19 cellular contexts compared by ENCODE assay signal in the genomic region with DNA sequence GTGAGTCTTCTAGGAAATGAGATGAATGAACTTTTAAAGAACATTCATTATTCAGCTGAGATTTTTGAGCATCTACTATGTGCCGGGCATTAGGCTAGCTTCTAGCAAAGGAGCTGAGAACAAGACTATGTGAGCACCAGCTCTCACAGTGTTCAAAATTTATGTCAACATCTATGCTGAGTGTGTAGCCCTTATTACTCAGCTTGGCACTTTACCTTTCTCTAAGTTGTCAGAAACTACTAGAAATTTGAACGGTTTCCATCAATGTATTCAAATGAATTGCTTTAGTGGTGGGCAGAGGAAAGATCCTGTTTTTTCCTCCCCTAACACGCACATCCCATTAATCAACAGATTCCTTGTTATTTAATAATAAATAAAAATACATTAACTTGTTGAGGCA. TPM values are rescaled to one million over a fixed set of nuclear protein-coding genes. Genes with fewer than 3 reads are reported as not detected.
A peak's percentile ranks its signal among the peaks of the same experiment; 100 is the strongest.
DNase-seq lines count a peak whose midpoint lies in the region; ATAC-seq and TF ChIP-seq lines count a peak whose summit lies in the region.
"Had no signal": no experiment of that assay in that cellular context is flagged by ENCODE, and none has a peak within 500 bp of the region (broad histone marks: within the 10 kb centered on the region; RNA-seq: fewer than 3 reads in every experiment).

No MANE protein-coding gene starts in this region.

- in situ Hi-C loops in KBM-7 (cut with MboI; ENCODE audit: low pct_unique_long_range_greater_than_20kb, low sequenced_read_pairs), result no loop called here

- intact Hi-C loops in HCT116 (cut with micrococcal nuclease), result no loop called here
- intact Hi-C loops in PC-9 (cut with micrococcal nuclease; ENCODE audit: unreplicated experiment), result no loop called here

- no peaks in the 10 kb centered on the region for H3K27me3 ChIP-seq in HCT116 (ENCODE audit: insufficient read depth, low read length)
- no peaks in the 10 kb centered on the region for H3K27me3 ChIP-seq in PC-9 (ENCODE audit: insufficient read depth, low read depth)
- H3K27me3 ChIP-seq in skeletal muscle satellite cell (ENCODE audit: control insufficient read depth, insufficient read depth, low read length), result no peaks in the 10 kb centered on the region
- H3K27me3 ChIP-seq: BLaER1 had no signal

- H3F3A ChIP-seq in PC-9 (ENCODE audit: insufficient read depth, low read depth), result peaks cover 29% of the 10 kb centered on the region

- peaks cover 47 to 61% of the 10 kb centered on the region in 2 experiments for H3K4me1 ChIP-seq in HCT116 (ENCODE audit: control insufficient read depth in 1 of 2, insufficient read depth in 2 of 2, low read length in 2 of 2)
- H3K4me1 ChIP-seq in PC-9 (replicated peaks; ENCODE audit: insufficient read depth), result peaks cover 33% of the 10 kb centered on the region
- peaks cover 17% of the 10 kb centered on the region for H3K4me1 ChIP-seq in skeletal muscle satellite cell (ENCODE audit: control insufficient read depth, insufficient read depth, low read length)
- H3K4me1 ChIP-seq: BLaER1 had no signal

- DNase-seq in HCT116 (ENCODE audit: low read depth, low spot score), result no peak
- no peak for DNase-seq in PC-9
- DNase-seq in choroid plexus epithelial cell (ENCODE audit: low read depth), result peak; percentile 8
- no peak for DNase-seq in KBM-7
- no peak for DNase-seq in A172 (ENCODE audit: low spot score)
- no peak for DNase-seq in hippocampal formation (lab: John Stamatoyannopoulos, UW)
- DNase-seq: CD8-positive, alpha-beta T cell; DND-41; MM.1S; NCI-H1092 treated with DMSO at 0.1 percent for 48 hours; NCI-H1694 treated with DMSO at 0.1 percent for 48 hours; NCI-H2107; NCI-H2227 treated with DMSO at 0.1 percent for 48 hours; NCI-H524 treated with DMSO at 0.1 percent for 48 hours; T-cell had no signal

- RAD21 ChIA-PET in HCT116 (lab: Charles Lee; ENCODE audit: low non-redundant PET in 1 of 2, low total read pairs in 2 of 2, uncharacterized antibody in 2 of 2, unreplicated experiment in 2 of 2), result interaction anchor here in 1 of 2 experiments (2.2 kb wide), 1 partner anchor 29 kb away, joined by 10 read pairs; no protein-coding TSS in a partner anchor

- H3K9me2 ChIP-seq in HCT116 (ENCODE audit: insufficient read depth) (no peaks in the 10 kb centered on the region), PC-9 (ENCODE audit: insufficient read depth) (no peaks in the 10 kb centered on the region)

- no TSS peak for BruUV-seq in HCT116 (replicated peaks; lab: Mats Ljungman, UMichigan)
- TSS peak; percentile 47 for BruUV-seq in PC-9 (replicated peaks; lab: Mats Ljungman, UMichigan)

- TF ChIP-seq POLR2A in HCT116 (IDR thresholded peaks at IDR 0.05; ENCODE audit: borderline replicate concordance, extremely low read depth, insufficient read depth, insufficient read length), result no peak

- H3K9me3 ChIP-seq in HCT116 (ENCODE audit: control insufficient read depth in 1 of 2, insufficient read depth in 1 of 2, low read depth in 1 of 2, low read length in 2 of 2) (peaks cover 5 to 6% of the 10 kb centered on the region in 2 experiments; a peak in 2 of 4 replicates), PC-9 (ENCODE audit: insufficient read depth, low read depth) (peaks cover 52% of the 10 kb centered on the region), skeletal muscle satellite cell (replicated peaks; ENCODE audit: low read length) (no peaks in the 10 kb centered on the region)

- H4K20me1 ChIP-seq in HCT116 (ENCODE audit: insufficient read depth) (no peaks in the 10 kb centered on the region), PC-9 (ENCODE audit: insufficient read depth) (no peaks in the 10 kb centered on the region)
- H4K20me1 ChIP-seq: BLaER1 had no signal

- H3K4me2 ChIP-seq in HCT116 (ENCODE audit: low read length), result peak overlapping the region; percentile 65
- H3K4me2 ChIP-seq in PC-9, result peak overlapping the region; percentile 17; the same call in 1 of the 2 replicates
- H3K4me2 ChIP-seq in skeletal muscle satellite cell (ENCODE audit: low read length), result no peak overlapping the region
- H3K4me2 ChIP-seq: BLaER1, KMS-11 had no signal

- TF ChIP-seq RAD21 in HCT116 (IDR thresholded peaks at IDR 0.05; ENCODE audit: low read depth), result no peak

- POLR2A ChIA-PET in HCT116 (lab: Charles Lee) (interaction anchor here (1.0 to 2.2 kb wide), 3 partner anchors 9 to 516 kb away, joined by 3 to 6 read pairs (median 5); no protein-coding TSS in a partner anchor), PC-9 (lab: Charles Lee; ENCODE audit: unreplicated experiment) (interaction anchor here (0.6 kb wide), 1 partner anchor 393 kb away, joined by 8 read pairs; no protein-coding TSS in a partner anchor)

- ATAC-seq in HCT116, result no peak
- ATAC-seq: CD8-positive, alpha-beta T cell; T-cell had no signal

- H3K79me2 ChIP-seq in HCT116 (ENCODE audit: insufficient read depth, low read length), result no peaks in the 10 kb centered on the region
- no peaks in the 10 kb centered on the region for H3K79me2 ChIP-seq in PC-9 (ENCODE audit: low read depth)

- peak overlapping the region; percentile 61 for H3K9ac ChIP-seq in HCT116 (ENCODE audit: low read length)
- peak overlapping the region; percentile 6 for H3K9ac ChIP-seq in skeletal muscle satellite cell (ENCODE audit: low read depth, low read length)
- H3K9ac ChIP-seq: BLaER1, KMS-11 had no signal

- TF ChIP-seq CTCF in HCT116 (IDR thresholded peaks at IDR 0.05 in 2 of 3, conservative IDR thresholded peaks at IDR 0.05 in 1 of 3; ENCODE audit: borderline replicate concordance in 1 of 3, insufficient read depth in 1 of 3, low read depth in 2 of 3, low read length in 2 of 3) (no peak), PC-9 (conservative IDR thresholded peaks at IDR 0.05) (no peak), choroid plexus epithelial cell (conservative IDR thresholded peaks at IDR 0.05; ENCODE audit: low read depth, low read length) (no peak)

- peaks cover 0 to 18% of the 10 kb centered on the region in 2 experiments; a peak in 2 of 4 replicates for H3K36me3 ChIP-seq in HCT116 (ENCODE audit: control insufficient read depth in 1 of 2, insufficient read depth in 2 of 2, low read length in 2 of 2)
- H3K36me3 ChIP-seq in PC-9 (ENCODE audit: low read depth), result no peaks in the 10 kb centered on the region
- no peaks in the 10 kb centered on the region for H3K36me3 ChIP-seq in skeletal muscle satellite cell (ENCODE audit: insufficient read depth, low read length)
- H3K36me3 ChIP-seq: BLaER1 had no signal

- CTCF ChIA-PET in HCT116 (lab: Charles Lee), result no interaction called here
- CTCF ChIA-PET in PC-9 (lab: Charles Lee), result no interaction called here

- H3K27ac ChIP-seq in HCT116 (ENCODE audit: low read depth, low read length), result peak overlapping the region; percentile 94
- H3K27ac ChIP-seq in PC-9, result peak overlapping the region; percentile 93
- H3K27ac ChIP-seq: BLaER1, KMS-11 had no signal

- H3K4me3 ChIP-seq in HCT116 (replicated peaks in 1 of 2; ENCODE audit: low read depth in 1 of 2, low read length in 2 of 2) (no peak overlapping the region), PC-9 (no peak overlapping the region), choroid plexus epithelial cell (ENCODE audit: low read depth, low read length) (no peak overlapping the region), skeletal muscle satellite cell (ENCODE audit: low read length) (no peak overlapping the region)
- H3K4me3 ChIP-seq: BLaER1 had no signal

- no peak overlapping the region for H2AFZ ChIP-seq in HCT116 (ENCODE audit: low read depth, low read length, poor library complexity, severe bottlenecking)
- no peak overlapping the region for H2AFZ ChIP-seq in PC-9

TF ChIP-seq in HCT116, 20 proteins besides CTCF, POLR2A, EP300 and RAD21:
- TF ChIP-seq, protein P1, sequence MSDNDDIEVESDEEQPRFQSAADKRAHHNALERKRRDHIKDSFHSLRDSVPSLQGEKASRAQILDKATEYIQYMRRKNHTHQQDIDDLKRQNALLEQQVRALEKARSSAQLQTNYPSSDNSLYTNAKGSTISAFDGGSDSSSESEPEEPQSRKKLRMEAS (IDR thresholded peaks at IDR 0.05), result no peak
- no peak for TF ChIP-seq CBX3 (IDR thresholded peaks at IDR 0.05; ENCODE audit: low read depth)
- no peak for TF ChIP-seq YY1 (IDR thresholded peaks at IDR 0.05; ENCODE audit: extremely low read depth, insufficient replicate concordance, low read depth, low read length)
- TF ChIP-seq ELF1 (IDR thresholded peaks at IDR 0.05; ENCODE audit: borderline replicate concordance, low read depth), result no peak
- TF ChIP-seq, protein P2, sequence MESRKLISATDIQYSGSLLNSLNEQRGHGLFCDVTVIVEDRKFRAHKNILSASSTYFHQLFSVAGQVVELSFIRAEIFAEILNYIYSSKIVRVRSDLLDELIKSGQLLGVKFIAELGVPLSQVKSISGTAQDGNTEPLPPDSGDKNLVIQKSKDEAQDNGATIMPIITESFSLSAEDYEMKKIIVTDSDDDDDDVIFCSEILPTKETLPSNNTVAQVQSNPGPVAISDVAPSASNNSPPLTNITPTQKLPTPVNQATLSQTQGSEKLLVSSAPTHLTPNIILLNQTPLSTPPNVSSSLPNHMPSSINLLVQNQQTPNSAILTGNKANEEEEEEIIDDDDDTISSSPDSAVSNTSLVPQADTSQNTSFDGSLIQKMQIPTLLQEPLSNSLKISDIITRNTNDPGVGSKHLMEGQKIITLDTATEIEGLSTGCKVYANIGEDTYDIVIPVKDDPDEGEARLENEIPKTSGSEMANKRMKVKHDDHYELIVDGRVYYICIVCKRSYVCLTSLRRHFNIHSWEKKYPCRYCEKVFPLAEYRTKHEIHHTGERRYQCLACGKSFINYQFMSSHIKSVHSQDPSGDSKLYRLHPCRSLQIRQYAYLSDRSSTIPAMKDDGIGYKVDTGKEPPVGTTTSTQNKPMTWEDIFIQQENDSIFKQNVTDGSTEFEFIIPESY (IDR thresholded peaks at IDR 0.05; ENCODE audit: extremely low read depth, insufficient replicate concordance, low read length), result no peak

RNA-seq across cellular contexts. Expression of gene CYP24A1, which starts 33.3 kb away (rescaled TPM):
- total RNA-seq in HCT116 (2021; ENCODE audit: unreplicated experiment), result 267 TPM
- 18.9 and 34.6 TPM in 2 replicates for polyA plus RNA-seq in HCT116 (2012)
- total RNA-seq in PC-9 (2021), result 2.7 and 4.9 TPM in 2 replicates
- total RNA-seq in skeletal muscle satellite cell (2012; rRNA removed), result not detected in 2 replicates
- total RNA-seq in A172 (2014; rRNA removed; shearing (Covaris generic)), result 0.05 and 0.21 TPM in 2 replicates
- total RNA-seq: CD8-positive, alpha-beta T cell; SK-MEL-5 had no signal

Comparison
In these comparisons a context has a peak if more than half of its experiments do, and no peak if none do; other contexts are left out.
1. RNA of gene CYP24A1, which starts 33.3 kb away (total RNA-seq): 267 TPM in HCT116 (single experiment); 2.7 to 4.9 TPM in PC-9 and 0.05 to 0.21 TPM in A172; every median in the first group is over 10 times any median in the second.